In the genomic region with DNA sequence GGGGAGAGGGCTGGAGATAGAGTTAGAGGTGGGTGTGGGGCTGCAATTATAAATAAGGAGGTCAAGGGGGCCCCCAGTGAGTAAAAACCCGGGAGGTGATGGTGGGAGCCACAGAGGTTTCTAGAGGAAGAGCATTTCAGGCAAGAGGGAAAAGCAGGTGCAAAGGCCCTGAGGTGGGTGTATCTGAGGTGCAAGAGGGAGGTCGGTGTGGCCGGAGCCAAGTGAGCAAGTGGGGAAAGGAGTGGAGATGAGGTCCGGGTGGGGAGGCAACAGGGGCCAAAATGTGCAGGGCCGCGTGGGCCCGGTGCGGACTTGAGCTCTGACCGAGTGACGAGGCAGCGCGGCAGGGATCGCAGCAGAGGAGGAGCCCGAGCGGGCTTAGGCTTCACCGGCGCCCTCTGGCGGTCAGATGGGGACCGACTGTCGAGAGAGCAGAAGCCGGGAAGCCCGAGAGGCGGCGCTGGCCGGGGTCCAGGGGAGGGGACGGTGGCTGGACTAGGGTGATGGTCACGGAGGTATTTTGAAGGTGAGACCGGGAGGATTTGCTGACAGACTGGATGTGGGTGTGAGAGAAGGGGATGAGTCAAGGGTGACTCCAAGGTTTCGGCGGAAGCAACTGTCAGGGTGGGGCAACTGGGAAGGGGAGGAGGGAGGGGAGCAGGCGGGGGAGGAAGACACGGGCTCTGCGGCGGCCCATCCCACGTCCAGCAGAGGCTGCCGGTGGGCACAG, we compare ENCODE assay signal across 1 cellular context.
TF ChIP-seq lines count a peak whose summit lies in the region.

No MANE protein-coding gene starts in this region.

TF ChIP-seq in SK-N-SH treated with all-trans-retinoic acid at 6 μM for 48 hours, 23 proteins besides CTCF, POLR2A, EP300 and RAD21 (continued from another document):
- TF ChIP-seq, protein P1, sequence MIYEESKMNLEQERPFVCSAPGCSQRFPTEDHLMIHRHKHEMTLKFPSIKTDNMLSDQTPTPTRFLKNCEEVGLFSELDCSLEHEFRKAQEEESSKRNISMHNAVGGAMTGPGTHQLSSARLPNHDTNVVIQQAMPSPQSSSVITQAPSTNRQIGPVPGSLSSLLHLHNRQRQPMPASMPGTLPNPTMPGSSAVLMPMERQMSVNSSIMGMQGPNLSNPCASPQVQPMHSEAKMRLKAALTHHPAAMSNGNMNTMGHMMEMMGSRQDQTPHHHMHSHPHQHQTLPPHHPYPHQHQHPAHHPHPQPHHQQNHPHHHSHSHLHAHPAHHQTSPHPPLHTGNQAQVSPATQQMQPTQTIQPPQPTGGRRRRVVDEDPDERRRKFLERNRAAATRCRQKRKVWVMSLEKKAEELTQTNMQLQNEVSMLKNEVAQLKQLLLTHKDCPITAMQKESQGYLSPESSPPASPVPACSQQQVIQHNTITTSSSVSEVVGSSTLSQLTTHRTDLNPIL (CRISPR knock-in tag; IDR thresholded peaks at IDR 0.05; ENCODE audit: low read depth): no peak
- TF ChIP-seq ISL1 (CRISPR knock-in tag; IDR thresholded peaks at IDR 0.05): no peak
- TF ChIP-seq SNAI2 (CRISPR knock-in tag; IDR thresholded peaks at IDR 0.05): no peak
- TF ChIP-seq ARNTL (CRISPR knock-in tag; IDR thresholded peaks at IDR 0.05; ENCODE audit: borderline replicate concordance, low read depth): no peak
- TF ChIP-seq BACH2 (CRISPR knock-in tag; IDR thresholded peaks at IDR 0.05; ENCODE audit: borderline replicate concordance): no peak
